Comparison of ENCODE assay signal across 9 cellular contexts in genomic region chr9:14992516-14992915, GRCh38.
DNase-seq lines count a peak whose midpoint lies in the region; ATAC-seq, FAIRE-seq and TF ChIP-seq lines count a peak whose summit lies in the region.
"Had no signal": no experiment of that assay in that cellular context is flagged by ENCODE, and none has a peak within 500 bp of the region (broad histone marks: within the 10 kb centered on the region; RNA-seq: fewer than 3 reads in every experiment).

No MANE protein-coding gene starts in this region.

- H3K27ac ChIP-seq in H1 (ENCODE audit: low read depth, low read length): no peak overlapping the region

- no peak overlapping the region for H2AK5ac ChIP-seq in H1 (ENCODE audit: low read depth, low read length)

- peak overlapping the region; percentile 90 for H2AFZ ChIP-seq in H1 (ENCODE audit: low read length)

- H3K4me2 ChIP-seq in H1 (ENCODE audit: insufficient read depth in 1 of 2, low read depth in 2 of 2, low read length in 2 of 2): peak overlapping the region; percentile 72 to 97

- H3K18ac ChIP-seq in H1 (ENCODE audit: extremely low read depth, low read length): no peak overlapping the region; the same call in 1 of the 2 replicates

- H3K23ac ChIP-seq in H1 (ENCODE audit: insufficient read length): no peak overlapping the region

- ATAC-seq in HG02678 (IDR thresholded peaks at IDR 0.05; ENCODE audit: unreplicated experiment): no peak

- H3K27me3 ChIP-seq in MG63 (no peaks in the 10 kb centered on the region), H1 (replicated peaks in 1 of 4; ENCODE audit: control insufficient read depth in 3 of 4, extremely low read depth in 1 of 4, insufficient read depth in 3 of 4, low read length in 3 of 4) (no peaks in the 10 kb centered on the region; a peak in 1 of 7 replicates)

- H3K79me1 ChIP-seq in H1 (ENCODE audit: low read depth, low read length): no peaks in the 10 kb centered on the region

- peak overlapping the region in 2 of 4 experiments; percentile 6 to 79; a peak in 1 of 7 replicates for H3K9ac ChIP-seq in H1 (replicated peaks in 1 of 4; ENCODE audit: extremely low read depth in 1 of 4, low read depth in 3 of 4, low read length in 3 of 4)

- TF ChIP-seq RAD21 in H1 (IDR thresholded peaks at IDR 0.05 in 1 of 2, conservative IDR thresholded peaks at IDR 0.05 in 1 of 2; ENCODE audit: low read depth in 2 of 2, low read length in 2 of 2): no peak

- H4K5ac ChIP-seq in H1 (ENCODE audit: insufficient read length, low read depth, low read length): no peak overlapping the region

- no peak for TF ChIP-seq EP300 in H1 (IDR thresholded peaks at IDR 0.05; ENCODE audit: borderline replicate concordance in 1 of 2, low read depth in 2 of 2, low read length in 2 of 2)

- H4K20me1 ChIP-seq in H1 (replicated peaks in 1 of 2; ENCODE audit: control insufficient read depth in 1 of 2, insufficient read depth in 2 of 2, low read length in 2 of 2): no peaks in the 10 kb centered on the region

- POLR2A ChIA-PET in H1 (lab: Charles Lee; ENCODE audit: partially characterized antibody): interaction anchor here (0.8 kb wide), 1 partner anchor 143 kb away, joined by 4 read pairs; no protein-coding TSS in a partner anchor

- H3K9me3 ChIP-seq in MG63: 0 out of 2 replicates have a peak, but pooled peaks cover 2% of the 10 kb centered on the region
- H3K9me3 ChIP-seq in H1 (ENCODE audit: insufficient read depth in 2 of 2, low read depth in 1 of 2, low read length in 1 of 2): no peaks in the 10 kb centered on the region

- no peak overlapping the region for H2BK15ac ChIP-seq in H1 (ENCODE audit: low read length)

- CTCF ChIA-PET in H1 (lab: Charles Lee; ENCODE audit: partially characterized antibody): interaction anchor here (1.2 to 1.5 kb wide), 2 partner anchors 141 to 150 kb away, joined by 3 read pairs; no protein-coding TSS in a partner anchor

- H3K23me2 ChIP-seq in H1 (ENCODE audit: low read depth, low read length): peaks cover 7% of the 10 kb centered on the region; the same call in 1 of the 2 replicates

- no peaks in the 10 kb centered on the region for H3K79me2 ChIP-seq in H1 (ENCODE audit: control insufficient read depth in 1 of 2, insufficient read depth in 2 of 2, low read length in 2 of 2)

- no peak for TF ChIP-seq POLR2A in H1 (IDR thresholded peaks at IDR 0.05; ENCODE audit: control extremely low read depth in 1 of 2, low read depth in 2 of 2, low read length in 2 of 2)

- peaks cover 8% of the 10 kb centered on the region; the same call in 1 of the 2 replicates for H3K36me3 ChIP-seq in MG63
- H3K36me3 ChIP-seq in H1 (ENCODE audit: control insufficient read depth in 2 of 4, insufficient read depth in 4 of 4, low read length in 3 of 4): no peaks in the 10 kb centered on the region

- no peak for TF ChIP-seq CTCF in H1 (IDR thresholded peaks at IDR 0.05; ENCODE audit: control extremely low read depth in 1 of 3, insufficient read depth in 1 of 3, low read depth in 1 of 3, low read length in 3 of 3)

- H2BK20ac ChIP-seq in H1 (ENCODE audit: low read length): no peak overlapping the region

- H3K4me1 ChIP-seq in H1 (replicated peaks in 1 of 4; ENCODE audit: control insufficient read depth in 3 of 4, insufficient read depth in 4 of 4, low read length in 3 of 4): peaks cover 0 to 2% (median 1%) of the 10 kb centered on the region in 4 experiments; a peak in 2 of 7 replicates

- H3K4me3 ChIP-seq in MG63 (peak overlapping the region; percentile 62), H1 (ENCODE audit: extremely low read depth in 1 of 4, insufficient read depth in 2 of 4, low read depth in 3 of 4, low read length in 4 of 4) (peak overlapping the region; percentile 28 to 85 (median 55))

- peak; percentile 57 for DNase-seq in DMS 273 (lab: John Stamatoyannopoulos, UW; ENCODE audit: unreplicated experiment)
- DNase-seq in MG63: peak; percentile 44
- DNase-seq in H1 (ENCODE audit: low read depth in 1 of 2, low spot score in 2 of 2): no peak
- DNase-seq in pons (ENCODE audit: low spot score): peak; percentile 8
- DNase-seq in NK-92 treated with Interleukin-12 subunit alpha and Interleukin-12 subunit beta, amount 100 ng/mL, for 24 hours (lab: John Stamatoyannopoulos, UW): no peak
- DNase-seq in NCI-H446 (lab: John Stamatoyannopoulos, UW): no peak
- no peak for DNase-seq in SIG-M5 treated with dmso at 0.1 percent for 504 hours (lab: John Stamatoyannopoulos, UW; ENCODE audit: unreplicated experiment)
- DNase-seq: NCI-H1417 treated with DMSO at 0.1 percent for 48 hours had no signal

- H3K14ac ChIP-seq in H1 (ENCODE audit: insufficient read length): no peak overlapping the region

- no peak overlapping the region for H2BK5ac ChIP-seq in H1 (ENCODE audit: low read depth, low read length)

- H4K8ac ChIP-seq in H1 (ENCODE audit: extremely low read depth, insufficient read depth, low read length): no peak overlapping the region

- no peak overlapping the region for H2BK120ac ChIP-seq in H1 (replicated peaks; ENCODE audit: low read depth, low read length)

- H3K4ac ChIP-seq in H1 (replicated peaks; ENCODE audit: insufficient read length, low read depth, low read length): no peak overlapping the region

- no peak overlapping the region for H4K91ac ChIP-seq in H1 (replicated peaks; ENCODE audit: insufficient read length, low read length)

- WGBS in H1 (ENCODE audit: extremely low coverage in 1 of 2, insufficient coverage in 1 of 2, insufficient read length in 1 of 2, insufficient replicate concordance in 2 of 2, low coverage in 1 of 2, low lambda C conversion rate in 2 of 2, missing lambda C conversion rate in 1 of 2), 2 experiments: 74% methylated on average over 5 of the region's 5 CpGs; no CpG with 5 or more reads in 1 of the 2 experiments

- no peak overlapping the region for H3K56ac ChIP-seq in H1 (replicated peaks; ENCODE audit: insufficient read length, low read depth, low read length)

- no peak overlapping the region for H2BK12ac ChIP-seq in H1 (ENCODE audit: low read depth, low read length)

- FAIRE-seq in H1 (lab: Jason Lieb, UNC): no peak

TF ChIP-seq in H1, 55 proteins besides CTCF, POLR2A, EP300 and RAD21:
- TF ChIP-seq CREB1 (IDR thresholded peaks at IDR 0.05) (no peak), JUN (IDR thresholded peaks at IDR 0.05; ENCODE audit: low read depth, low read length) (no peak), SRF (IDR thresholded peaks at IDR 0.05; ENCODE audit: low read depth, low read length) (no peak), GTF2F1 (IDR thresholded peaks at IDR 0.05; ENCODE audit: borderline replicate concordance, low read depth, low read length) (no peak), NANOG (IDR thresholded peaks at IDR 0.05; ENCODE audit: insufficient read depth, low read depth, low read length, poor library complexity, severe bottlenecking) (no peak), EZH2 (IDR thresholded peaks at IDR 0.05; ENCODE audit: low read depth, low read length, severe bottlenecking) (no peak), CHD2 (IDR thresholded peaks at IDR 0.05; ENCODE audit: low read length) (no peak), SUZ12 (IDR thresholded peaks at IDR 0.05; ENCODE audit: low read length) (no peak), RXRA (IDR thresholded peaks at IDR 0.05; ENCODE audit: insufficient read depth, low read depth, low read length) (no peak), FOSL1 (IDR thresholded peaks at IDR 0.05; ENCODE audit: insufficient read depth, low read depth, low read length) (no peak), CEBPB (IDR thresholded peaks at IDR 0.05; ENCODE audit: low read depth, low read length) (no peak), EGR1 (IDR thresholded peaks at IDR 0.05; ENCODE audit: borderline replicate concordance, low read depth, low read length) (no peak), SIRT6 (IDR thresholded peaks at IDR 0.05; ENCODE audit: low read length) (no peak), CBX5 (IDR thresholded peaks at IDR 0.05; ENCODE audit: low read depth, low read length) (no peak)

Comparison
In these comparisons a context has a peak if more than half of its experiments do, and no peak if none do; other contexts are left out.
1. DNase-seq: peak in DMS 273 (single experiment), MG63 (single experiment) and pons (single experiment); none in H1 (0 of 2), NK-92 treated with Interleukin-12 subunit alpha and Interleukin-12 subunit beta, amount 100 ng/mL, for 24 hours (single experiment), NCI-H446 (0 of 2) and SIG-M5 treated with dmso at 0.1 percent for 504 hours (single experiment).